ENCODE assay signal across 24 cellular contexts in genomic region chr22:45562537-45563361, GRCh38.
DNase-seq lines count a peak whose midpoint lies in the region; ATAC-seq and TF ChIP-seq lines count a peak whose summit lies in the region.
"Had no signal": no experiment of that assay in that cellular context is flagged by ENCODE, and none has a peak within 500 bp of the region (broad histone marks: within the 10 kb centered on the region; RNA-seq: fewer than 3 reads in every experiment).

No MANE protein-coding gene starts in this region.

- peaks cover 10% of the 10 kb centered on the region for H3K9me3 Mint-ChIP-seq in endothelial cell (ENCODE audit: unreplicated experiment)
- H3K9me3 Mint-ChIP-seq in natural killer cell treated with Interleukin-12 subunit alpha and Interleukin-12 subunit beta and Interleukin-15 and Interleukin-18, amount 100 ng/mL, for 72 hours = peaks cover 6% of the 10 kb centered on the region

- H3K4me1 ChIP-seq in right cardiac atrium (ENCODE audit: control insufficient read depth, insufficient read depth, low read length) = no peaks in the 10 kb centered on the region
- H3K4me1 ChIP-seq in left ventricle myocardium inferior = peaks cover 14% of the 10 kb centered on the region
- no peaks in the 10 kb centered on the region for H3K4me1 ChIP-seq in upper lobe of right lung
- no peaks in the 10 kb centered on the region for H3K4me1 ChIP-seq in transverse colon

- no peak overlapping the region for H3K27ac Mint-ChIP-seq in endothelial cell (ENCODE audit: unreplicated experiment)
- H3K27ac Mint-ChIP-seq in natural killer cell treated with Interleukin-12 subunit alpha and Interleukin-12 subunit beta and Interleukin-15 and Interleukin-18, amount 100 ng/mL, for 72 hours = no peak overlapping the region

- in situ Hi-C loops in transverse colon (cut with MboI; ENCODE audit: low pct_ligation_motif_present in 1 of 4, low pct_unique_long_range_greater_than_20kb in 1 of 4, low sequenced_read_pairs in 3 of 4) = loop anchor here in 1 of 4 donors (25.0 kb wide), 1 partner anchor 300 kb away; no protein-coding TSS in a partner anchor

- peak overlapping the region; percentile 37 for H3K4me3 Mint-ChIP-seq in endothelial cell (ENCODE audit: unreplicated experiment)
- no peak overlapping the region for H3K4me3 Mint-ChIP-seq in natural killer cell treated with Interleukin-12 subunit alpha and Interleukin-12 subunit beta and Interleukin-15 and Interleukin-18, amount 100 ng/mL, for 72 hours
- H3K4me3 Mint-ChIP-seq: CD8-positive, alpha-beta memory T cell had no signal

- H3K27me3 ChIP-seq in right cardiac atrium (ENCODE audit: control insufficient read depth, insufficient read depth) (no peaks in the 10 kb centered on the region), left ventricle myocardium inferior (ENCODE audit: low read depth) (peaks cover 13% of the 10 kb centered on the region), upper lobe of right lung (peaks cover 7% of the 10 kb centered on the region), transverse colon (peaks cover 12% of the 10 kb centered on the region)

- TF ChIP-seq CTCF in left ventricle myocardium inferior (IDR thresholded peaks at IDR 0.05; ENCODE audit: borderline replicate concordance) (no peak), endothelial cell (IDR thresholded peaks at IDR 0.05; ENCODE audit: unreplicated experiment) (no peak), upper lobe of right lung (IDR thresholded peaks at IDR 0.05) (no peak), transverse colon (IDR thresholded peaks at IDR 0.05) (no peak)

- H3K36me3 ChIP-seq in left ventricle myocardium inferior (peaks cover 14% of the 10 kb centered on the region), upper lobe of right lung (no peaks in the 10 kb centered on the region), transverse colon (no peaks in the 10 kb centered on the region)

- ATAC-seq in right cardiac atrium (peak; percentile 38 to 40), upper lobe of right lung (peak; percentile 36)
- ATAC-seq in natural killer cell treated with Interleukin-12 subunit alpha and Interleukin-12 subunit beta and Interleukin-15 and Interleukin-18, amount 100 ng/mL, for 72 hours = peak in 1 of 2 donors; percentile 32

- H3K36me3 Mint-ChIP-seq in endothelial cell (ENCODE audit: low read depth, unreplicated experiment) = peaks cover 72% of the 10 kb centered on the region
- peaks cover 6% of the 10 kb centered on the region for H3K36me3 Mint-ChIP-seq in natural killer cell treated with Interleukin-12 subunit alpha and Interleukin-12 subunit beta and Interleukin-15 and Interleukin-18, amount 100 ng/mL, for 72 hours

- no peak for TF ChIP-seq EP300 in transverse colon (IDR thresholded peaks at IDR 0.05; ENCODE audit: low read depth)

- no peaks in the 10 kb centered on the region for H3K4me1 Mint-ChIP-seq in endothelial cell (ENCODE audit: unreplicated experiment)
- H3K4me1 Mint-ChIP-seq in natural killer cell treated with Interleukin-12 subunit alpha and Interleukin-12 subunit beta and Interleukin-15 and Interleukin-18, amount 100 ng/mL, for 72 hours (ENCODE audit: low read depth in 2 of 2) = no peaks in the 10 kb centered on the region
- H3K4me1 Mint-ChIP-seq: CD8-positive, alpha-beta memory T cell had no signal

- DNase-seq in right cardiac atrium (peak in 2 of 3 donors; percentile 15 to 58), left ventricle myocardium inferior (no peak), endothelial cell (ENCODE audit: low spot score) (no peak), upper lobe of right lung (peak; percentile 57), transverse colon (no peak), NCI-H2196 (lab: John Stamatoyannopoulos, UW; ENCODE audit: unreplicated experiment) (no peak), glomerular visceral epithelial cell (ENCODE audit: extremely low spot score) (no peak)
- peak; percentile 15 for DNase-seq in natural killer cell treated with Interleukin-12 subunit alpha and Interleukin-12 subunit beta and Interleukin-15 and Interleukin-18, amount 100 ng/mL, for 72 hours (ENCODE audit: low spot score)
- DNase-seq: 8988T; CD8-positive, alpha-beta memory T cell; DMS53; GDM1; KBM-7; MM.1S; NCI-H1048; NCI-H1436; NCI-H187 treated with DMSO at 0.1 percent for 48 hours; NCI-H226; NCI-H510A treated with DMSO at 0.1 percent for 48 hours; NCI-H748 treated with DMSO at 0.1 percent for 48 hours; NK-92 treated with Interleukin-12 subunit alpha and Interleukin-12 subunit beta, amount 100 ng/mL, for 24 hours; SIG-M5 had no signal

- TF ChIP-seq POLR2A in transverse colon (IDR thresholded peaks at IDR 0.05) = no peak

- H3K4me3 ChIP-seq in right cardiac atrium (ENCODE audit: low read length) = no peak overlapping the region
- no peak overlapping the region for H3K4me3 ChIP-seq in left ventricle myocardium inferior
- H3K4me3 ChIP-seq in upper lobe of right lung = no peak overlapping the region
- no peak overlapping the region for H3K4me3 ChIP-seq in transverse colon

- H3K9me3 ChIP-seq in right cardiac atrium (ENCODE audit: control insufficient read depth, low read length) (no peaks in the 10 kb centered on the region), left ventricle myocardium inferior (replicated peaks) (peaks cover 16% of the 10 kb centered on the region), upper lobe of right lung (peaks cover 7% of the 10 kb centered on the region), transverse colon (peaks cover 0 to 4% of the 10 kb centered on the region in 2 donors)

- 95% methylated on average over 44 of the region's 44 CpGs for WGBS in right cardiac atrium
- WGBS in transverse colon (ENCODE audit: low coverage in 1 of 2), 2 donors = 87 to 93% methylated on average over 3 to 41 of the region's 44 CpGs

- H3K27ac ChIP-seq in right cardiac atrium (ENCODE audit: low read length) = no peak overlapping the region
- H3K27ac ChIP-seq in left ventricle myocardium inferior (replicated peaks) = no peak overlapping the region
- H3K27ac ChIP-seq in upper lobe of right lung = no peak overlapping the region
- H3K27ac ChIP-seq in transverse colon = no peak overlapping the region
- H3K27ac ChIP-seq: C4-2B, HL-60 had no signal

- H3K27me3 Mint-ChIP-seq in endothelial cell (ENCODE audit: unreplicated experiment) = peaks cover 5% of the 10 kb centered on the region
- peaks cover 8 to 16% of the 10 kb centered on the region in 2 donors for H3K27me3 Mint-ChIP-seq in natural killer cell treated with Interleukin-12 subunit alpha and Interleukin-12 subunit beta and Interleukin-15 and Interleukin-18, amount 100 ng/mL, for 72 hours

- intact Hi-C loops in right cardiac atrium (cut with DNase I) = no loop called here
- intact Hi-C loops in left ventricle myocardium inferior (cut with micrococcal nuclease) = no loop called here
- intact Hi-C loops in upper lobe of right lung (cut with DNase I) = no loop called here
- intact Hi-C loops in transverse colon (cut with DNase I; ENCODE audit: low total_unique reads) = no loop called here

Comparison
In these comparisons a context has a peak if more than half of its experiments do, and no peak if none do; other contexts are left out.
1. DNase-seq: peak in right cardiac atrium (2 of 3), natural killer cell treated with Interleukin-12 subunit alpha and Interleukin-12 subunit beta and Interleukin-15 and Interleukin-18, amount 100 ng/mL, for 72 hours (single experiment) and upper lobe of right lung (single experiment); none in left ventricle myocardium inferior (single experiment), endothelial cell (single experiment), transverse colon (single experiment), NCI-H2196 (single experiment) and glomerular visceral epithelial cell (single experiment).